1 cellular context compared by ENCODE assay signal in genomic region chr2:37658682-37659081, GRCh38.
TF ChIP-seq lines count a peak whose summit lies in the region.

No MANE protein-coding gene starts in this region.

TF ChIP-seq in SK-N-SH treated with all-trans-retinoic acid at 6 μM for 48 hours, 23 proteins besides CTCF, POLR2A, EP300 and RAD21 (continued from another document):
- TF ChIP-seq, protein P1, sequence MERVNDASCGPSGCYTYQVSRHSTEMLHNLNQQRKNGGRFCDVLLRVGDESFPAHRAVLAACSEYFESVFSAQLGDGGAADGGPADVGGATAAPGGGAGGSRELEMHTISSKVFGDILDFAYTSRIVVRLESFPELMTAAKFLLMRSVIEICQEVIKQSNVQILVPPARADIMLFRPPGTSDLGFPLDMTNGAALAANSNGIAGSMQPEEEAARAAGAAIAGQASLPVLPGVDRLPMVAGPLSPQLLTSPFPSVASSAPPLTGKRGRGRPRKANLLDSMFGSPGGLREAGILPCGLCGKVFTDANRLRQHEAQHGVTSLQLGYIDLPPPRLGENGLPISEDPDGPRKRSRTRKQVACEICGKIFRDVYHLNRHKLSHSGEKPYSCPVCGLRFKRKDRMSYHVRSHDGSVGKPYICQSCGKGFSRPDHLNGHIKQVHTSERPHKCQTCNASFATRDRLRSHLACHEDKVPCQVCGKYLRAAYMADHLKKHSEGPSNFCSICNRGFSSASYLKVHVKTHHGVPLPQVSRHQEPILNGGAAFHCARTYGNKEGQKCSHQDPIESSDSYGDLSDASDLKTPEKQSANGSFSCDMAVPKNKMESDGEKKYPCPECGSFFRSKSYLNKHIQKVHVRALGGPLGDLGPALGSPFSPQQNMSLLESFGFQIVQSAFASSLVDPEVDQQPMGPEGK (CRISPR knock-in tag; IDR thresholded peaks at IDR 0.05; ENCODE audit: borderline replicate concordance), result no peak
- TF ChIP-seq BACH2 (CRISPR knock-in tag; IDR thresholded peaks at IDR 0.05; ENCODE audit: borderline replicate concordance) (no peak), SNAI2 (CRISPR knock-in tag; IDR thresholded peaks at IDR 0.05) (no peak)
